In the genomic region with DNA sequence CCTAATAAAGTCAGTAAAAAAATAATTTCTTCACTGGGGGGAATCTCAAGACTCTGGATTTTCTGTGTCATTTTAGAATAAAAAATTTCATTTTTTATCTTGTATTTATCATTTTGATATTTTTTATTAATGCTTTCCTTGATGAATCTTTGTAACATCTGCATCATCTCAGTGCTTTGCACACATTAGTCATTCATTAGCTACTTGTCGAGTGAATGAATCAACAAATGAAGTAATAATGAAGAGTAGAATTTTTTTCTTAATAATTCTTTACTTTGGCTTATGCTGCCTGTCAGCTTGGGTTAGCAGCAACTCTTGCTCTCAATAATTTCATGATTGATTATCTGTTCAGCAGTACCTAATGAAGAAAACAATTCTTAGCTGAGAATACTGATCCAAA, we compare ENCODE assay signal across 14 cellular contexts.
DNase-seq lines count a peak whose midpoint lies in the region; TF ChIP-seq lines count a peak whose summit lies in the region.
"Had no signal": no experiment of that assay in that cellular context is flagged by ENCODE, and none has a peak within 500 bp of the region (broad histone marks: within the 10 kb centered on the region; RNA-seq: fewer than 3 reads in every experiment).

No MANE protein-coding gene starts in this region.

- WGBS in GM23248 (ENCODE audit: low coverage in 1 of 2, low lambda C conversion rate in 2 of 2, missing lambda C conversion rate in 2 of 2), 2 experiments = 26 to 31% methylated on average over 1 of the region's 1 CpG
- 73 to 80% methylated on average over 1 of the region's 1 CpG for WGBS in sigmoid colon, 2 donors

- no peak overlapping the region for H2AFZ ChIP-seq in GM23248

- intact Hi-C loops in sigmoid colon (cut with DNase I) = no loop called here

- H3K9me3 ChIP-seq in GM23248 (ENCODE audit: low read depth) (no peaks in the 10 kb centered on the region), sigmoid colon (peaks cover 0 to 4% (median 0%) of the 10 kb centered on the region in 4 donors)

- DNase-seq in GM23248 = peak; percentile 3
- peak; percentile 3 for DNase-seq in amniotic epithelial cell (ENCODE audit: low read depth)
- peak; percentile 1 for DNase-seq in epithelial cell of prostate (ENCODE audit: low read depth, low spot score)
- no peak for DNase-seq in sigmoid colon
- DNase-seq in NAMALWA (ENCODE audit: low spot score) = no peak
- no peak for DNase-seq in NCI-H226
- DNase-seq: C1 segment of cervical spinal cord; Calu3; CD4-positive, alpha-beta memory T cell; COR-L47; DMS53; DMS79 treated with DMSO at 0.1 percent for 48 hours; H7; HCEC 1CT had no signal

- no peak for TF ChIP-seq CTCF in sigmoid colon (IDR thresholded peaks at IDR 0.05)

- in situ Hi-C loops in GM23248 (cut with MboI) = no loop called here

- H3K9ac ChIP-seq in GM23248 = no peak overlapping the region

- no peaks in the 10 kb centered on the region for H3K9me2 ChIP-seq in GM23248 (ENCODE audit: insufficient read depth)

- TF ChIP-seq POLR2A in sigmoid colon (IDR thresholded peaks at IDR 0.05) = no peak

- H3K79me2 ChIP-seq in GM23248 (ENCODE audit: insufficient read depth) = no peaks in the 10 kb centered on the region

- H3F3A ChIP-seq in GM23248 (ENCODE audit: insufficient read depth) = no peaks in the 10 kb centered on the region

- no peak overlapping the region for H3K4me2 ChIP-seq in GM23248 (ENCODE audit: unreplicated experiment)

- H3K27ac ChIP-seq in GM23248 (no peak overlapping the region), epithelial cell of prostate (no peak overlapping the region), sigmoid colon (no peak overlapping the region)

- H3K36me3 ChIP-seq in GM23248 (ENCODE audit: low read depth) (no peaks in the 10 kb centered on the region), sigmoid colon (no peaks in the 10 kb centered on the region)

- H4K20me1 ChIP-seq in GM23248 (ENCODE audit: insufficient read depth) = no peaks in the 10 kb centered on the region

- no peaks in the 10 kb centered on the region for H3K4me1 ChIP-seq in GM23248 (ENCODE audit: insufficient read depth)
- no peaks in the 10 kb centered on the region for H3K4me1 ChIP-seq in sigmoid colon

- H3K27me3 ChIP-seq in GM23248 (replicated peaks; ENCODE audit: insufficient read depth) (no peaks in the 10 kb centered on the region), sigmoid colon (no peaks in the 10 kb centered on the region)

- H3K4me3 ChIP-seq in GM23248 (no peak overlapping the region), sigmoid colon (no peak overlapping the region)

- no peak for TF ChIP-seq EP300 in sigmoid colon (IDR thresholded peaks at IDR 0.05)

Comparison
In these comparisons a context has a peak if more than half of its experiments do, and no peak if none do; other contexts are left out.
1. DNase-seq: peak in GM23248 (single experiment), amniotic epithelial cell (single experiment) and epithelial cell of prostate (single experiment); none in sigmoid colon (single experiment), NAMALWA (single experiment) and NCI-H226 (single experiment).